In genomic region chr7:22378199-22378961, GRCh38 we compare ENCODE assay signal across 12 cellular contexts.
"Had no signal": no experiment of that assay in that cellular context is flagged by ENCODE, and none has a peak within 500 bp of the region (broad histone marks: within the 10 kb centered on the region; RNA-seq: fewer than 3 reads in every experiment).

No MANE protein-coding gene starts in this region.

- H3K4me1 Mint-ChIP-seq: stimulated activated memory B cell treated with anti-CD40 and anti-IgM and Interleukin-4, amounts not matched to agents 10 μg/mL and 1 μg/mL and 100 μg/mL, for 72 hours; T-cell had no signal

- H3K9me3 Mint-ChIP-seq: activated T-helper 2 cell treated with anti-CD3 and anti-CD28 coated beads, Interferon-gamma antibody, Interleukin-2, Interleukin-4, amounts not matched to agents 10 μg/mL and 5 μg/mL and 100 μg/mL, durations not matched to agents 14 hours and 24 hours and 36 hours; endodermal cell; stimulated activated memory B cell treated with anti-CD40 and anti-IgM and Interleukin-4, amounts not matched to agents 10 μg/mL and 1 μg/mL and 100 μg/mL, for 72 hours; T-cell had no signal

- H3K4me3 Mint-ChIP-seq: endodermal cell; neural crest cell; stimulated activated memory B cell treated with anti-CD40 and anti-IgM and Interleukin-4, amounts not matched to agents 10 μg/mL and 1 μg/mL and 100 μg/mL, for 72 hours; T-cell had no signal

- H3K9me3 ChIP-seq: gastrocnemius medialis, tibial artery had no signal

- H3K27ac ChIP-seq: tibial artery had no signal

- H3K36me3 Mint-ChIP-seq: stimulated activated memory B cell treated with anti-CD40 and anti-IgM and Interleukin-4, amounts not matched to agents 10 μg/mL and 1 μg/mL and 100 μg/mL, for 72 hours; T-cell had no signal

- ATAC-seq: stimulated activated memory B cell treated with anti-CD40 and anti-IgM and Interleukin-4, amounts not matched to agents 10 μg/mL and 1 μg/mL and 100 μg/mL, for 72 hours; T-cell had no signal

- H3K36me3 ChIP-seq: gastrocnemius medialis, tibial artery had no signal

- H3K4me3 ChIP-seq: gastrocnemius medialis, tibial artery had no signal

- H3K27ac Mint-ChIP-seq: activated T-helper 2 cell treated with anti-CD3 and anti-CD28 coated beads, Interferon-gamma antibody, Interleukin-2, Interleukin-4, amounts not matched to agents 10 μg/mL and 5 μg/mL and 100 μg/mL, durations not matched to agents 14 hours and 24 hours and 36 hours; endodermal cell; stimulated activated memory B cell treated with anti-CD40 and anti-IgM and Interleukin-4, amounts not matched to agents 10 μg/mL and 1 μg/mL and 100 μg/mL, for 72 hours; T-cell had no signal

- H3K27me3 ChIP-seq: gastrocnemius medialis, tibial artery had no signal

- DNase-seq: activated CD4-positive, alpha-beta T cell treated with anti-CD3 and anti-CD28 coated beads for 1 hour; activated CD4-positive, alpha-beta T cell treated with anti-CD3 and anti-CD28 coated beads, Interleukin-2, amount 50 U/mL, for 4 hours; activated naive CD4-positive, alpha-beta T cell treated with anti-CD3 and anti-CD28 coated beads, Interleukin-2, amount 50 U/mL, for 16 hours; endodermal cell; gastrocnemius medialis; left ventricle myocardium superior; T-cell; T-helper 9 cell; tibial artery had no signal
